Comparison of ENCODE assay signal across 24 cellular contexts in the genomic region with DNA sequence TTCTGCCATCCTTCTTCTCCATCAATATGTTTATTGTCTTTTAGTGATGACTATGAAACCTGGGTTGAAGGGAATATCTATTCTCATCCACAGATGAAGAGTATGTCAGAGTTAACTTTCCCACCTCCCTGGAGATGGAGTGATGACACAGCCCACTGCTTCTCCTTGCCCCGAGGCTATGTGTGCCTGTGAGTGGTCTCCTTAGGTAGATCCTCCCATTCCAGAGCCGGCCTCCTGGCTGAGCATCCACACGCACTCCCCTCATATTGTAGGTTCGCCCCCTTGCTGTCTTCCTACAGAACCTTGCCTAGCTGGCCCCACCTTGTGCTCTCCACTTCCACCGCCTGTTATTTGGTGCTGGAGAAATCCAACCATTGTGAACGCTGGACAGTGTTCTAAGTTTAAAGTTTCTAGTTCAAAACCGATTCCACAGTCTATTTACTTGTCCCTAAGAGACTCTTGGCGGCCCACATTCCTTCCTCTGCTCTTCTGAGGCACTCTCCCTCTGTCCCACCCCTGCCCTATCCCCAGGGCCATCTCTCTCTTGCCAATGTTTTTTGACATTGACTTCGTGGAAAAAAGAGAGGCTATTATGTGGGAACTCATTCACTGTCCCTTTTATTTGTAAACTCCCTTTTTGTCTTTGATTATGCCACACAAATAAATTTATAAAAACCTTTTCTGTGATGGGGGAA.
DNase-seq lines count a peak whose midpoint lies in the region; ATAC-seq lines count a peak whose summit lies in the region.
"Had no signal": no experiment of that assay in that cellular context is flagged by ENCODE, and none has a peak within 500 bp of the region (broad histone marks: within the 10 kb centered on the region; RNA-seq: fewer than 3 reads in every experiment).

No MANE protein-coding gene starts in this region.

- WGBS in adipose tissue, 3 donors, result 65 to 88% (median 76%) methylated on average over 9 of the region's 9 CpGs

- DNase-seq in Right ventricle myocardium inferior (ENCODE audit: missing footprints) (no peak), Right ventricle myocardium superior (no peak), sciatic nerve (ENCODE audit: low spot score) (no peak), putamen (ENCODE audit: low spot score) (no peak), NCI-H446 treated with DMSO at 0.1 percent for 48 hours (lab: John Stamatoyannopoulos, UW) (no peak), posterior cingulate gyrus (no peak)
- DNase-seq: activated naive CD4-positive, alpha-beta T cell treated with Interleukin-2 at 50 U/mL for 16 hours; activated T-cell treated with anti-CD3 and anti-CD28 coated beads, Interleukin-2, amount 50 U/mL, for 72 hours; AML-193; cerebellar nuclear complex; DMS153; GDM1; head of caudate nucleus; Karpas-422; NCI-H1694 treated with DMSO at 0.1 percent for 48 hours; NCI-H2171 treated with DMSO at 0.1 percent for 48 hours; NCI-H524 treated with DMSO at 0.1 percent for 48 hours; stimulated activated CD4-positive, alpha-beta T cell treated with anti-CD3 and anti-CD28 coated beads, Interleukin-2, amount 100 ng/mL, for 48 hours; T-helper 17 cell had no signal

- peak overlapping the region; percentile 23 for H3K27ac ChIP-seq in adipose tissue (ENCODE audit: low read depth, low read length)
- H3K27ac ChIP-seq: SK-N-MC had no signal

- ATAC-seq in Right ventricle myocardium inferior (peak; percentile 49), Right ventricle myocardium superior (ENCODE audit: poor library complexity) (no peak), sciatic nerve (peak; percentile 34), HG03175 (IDR thresholded peaks at IDR 0.05; ENCODE audit: unreplicated experiment) (no peak)
- ATAC-seq: activated T-cell treated with anti-CD3 and anti-CD28 coated beads, Interleukin-2, amount 50 U/mL, for 72 hours; GM23338; stimulated activated memory B cell treated with anti-CD40 and anti-IgM and Interleukin-4, amounts not matched to agents 10 μg/mL and 1 μg/mL and 100 μg/mL, for 72 hours; T-helper 17 cell had no signal

- intact Hi-C loops in Right ventricle myocardium inferior (cut with DNase I), result no loop called here
- intact Hi-C loops in Right ventricle myocardium superior (cut with DNase I), result no loop called here
- intact Hi-C loops in sciatic nerve (cut with DNase I), result no loop called here
- intact Hi-C loops in posterior cingulate gyrus (cut with DNase I), result no loop called here

Comparison
In these comparisons a context has a peak if more than half of its experiments do, and no peak if none do; other contexts are left out.
1. ATAC-seq: peak in Right ventricle myocardium inferior (single experiment) and sciatic nerve (single experiment); none in Right ventricle myocardium superior (single experiment) and HG03175 (single experiment).